ENCODE assay signal across 8 cellular contexts in genomic region chr10:62805139-62806092, GRCh38. TPM values are rescaled to one million over a fixed set of nuclear protein-coding genes. Genes with fewer than 3 reads are reported as not detected.
DNase-seq lines count a peak whose midpoint lies in the region; ATAC-seq and TF ChIP-seq lines count a peak whose summit lies in the region.

No MANE protein-coding gene starts in this region.

- intact Hi-C loops in Calu3 (cut with micrococcal nuclease; ENCODE audit: unreplicated experiment): loop anchor here (2.0 kb wide), 1 partner anchor 73 kb away; no protein-coding TSS in a partner anchor
- intact Hi-C loops in uterus (cut with DNase I; ENCODE audit: low total_unique reads): no loop called here

- CTCF ChIA-PET in Calu3 (lab: Charles Lee): interaction anchor here (0.8 to 1.9 kb wide), 4 partner anchors 11 to 13 kb away, joined by 6 to 8 read pairs (median 6); partner anchors contain the start of gene EGR2
- CTCF ChIA-PET in activated CD4-positive, alpha-beta memory T cell treated with anti-CD3 and anti-CD28 coated beads, Interleukin-2, amount 10 ng/mL, durations not matched to agents 7 days and 5 days (lab: Charles Lee): interaction anchor here (1.1 to 4.6 kb wide), 5 partner anchors 11 to 195 kb away, joined by 3 to 44 read pairs (median 4); partner anchors contain the start of gene EGR2

- peak; percentile 10 for ATAC-seq in GM21367 (IDR thresholded peaks at IDR 0.05; ENCODE audit: unreplicated experiment)
- ATAC-seq in naive B cell (ENCODE audit: low read depth in 2 of 2): no peak

- H3K27ac Mint-ChIP-seq in Calu3 (ENCODE audit: unreplicated experiment) (peak overlapping the region; percentile 99), naive B cell (peak overlapping the region; percentile 84 to 98 (median 92))
- H3K27ac Mint-ChIP-seq in activated CD4-positive, alpha-beta memory T cell treated with anti-CD3 and anti-CD28 coated beads, Interleukin-2, amount 10 ng/mL, durations not matched to agents 7 days and 5 days: peak overlapping the region; percentile 80

- peak; percentile 51 for DNase-seq in Calu3
- peak; percentile 61 for DNase-seq in activated CD4-positive, alpha-beta memory T cell treated with anti-CD3 and anti-CD28 coated beads, Interleukin-2, amount 10 ng/mL, durations not matched to agents 7 days and 5 days
- DNase-seq in naive B cell: no peak
- peak; percentile 41 to 51 for DNase-seq in uterus
- DNase-seq in NCI-H1694 (lab: John Stamatoyannopoulos, UW): no peak

- H3K4me3 Mint-ChIP-seq in Calu3 (ENCODE audit: low read depth, unreplicated experiment) (peak overlapping the region; percentile 92), naive B cell (peak overlapping the region; percentile 92 to 100 (median 96))
- H3K4me3 Mint-ChIP-seq in activated CD4-positive, alpha-beta memory T cell treated with anti-CD3 and anti-CD28 coated beads, Interleukin-2, amount 10 ng/mL, durations not matched to agents 7 days and 5 days: peak overlapping the region; percentile 88

- no peaks in the 10 kb centered on the region for H3K9me3 ChIP-seq in HUES48 (ENCODE audit: control insufficient read depth, insufficient read depth, low read length)
- no peaks in the 10 kb centered on the region for H3K9me3 ChIP-seq in esophagus (ENCODE audit: control insufficient read depth in 2 of 2, insufficient read depth in 1 of 2, low read depth in 1 of 2, low read length in 1 of 2)
- H3K9me3 ChIP-seq in uterus: no peaks in the 10 kb centered on the region

- no peak for TF ChIP-seq CTCF in Calu3 (IDR thresholded peaks at IDR 0.05; ENCODE audit: unreplicated experiment)
- no peak for TF ChIP-seq CTCF in uterus (IDR thresholded peaks at IDR 0.05)

- no peaks in the 10 kb centered on the region for H3K27me3 ChIP-seq in HUES48 (ENCODE audit: control insufficient read depth, insufficient read depth, low read length)
- H3K27me3 ChIP-seq in esophagus (ENCODE audit: control insufficient read depth in 1 of 2, insufficient read depth in 2 of 2, low read length in 2 of 2): no peaks in the 10 kb centered on the region
- H3K27me3 ChIP-seq in uterus: no peaks in the 10 kb centered on the region

- H3K36me3 ChIP-seq in HUES48 (ENCODE audit: control insufficient read depth, insufficient read depth, low read length) (no peaks in the 10 kb centered on the region; the same call in 1 of the 2 replicates), esophagus (ENCODE audit: control insufficient read depth in 2 of 2, insufficient read depth in 2 of 2, low read length in 1 of 2) (no peaks in the 10 kb centered on the region), uterus (peaks cover 0 to 2% of the 10 kb centered on the region in 2 donors)

- H3K27me3 Mint-ChIP-seq in Calu3 (ENCODE audit: unreplicated experiment) (peaks cover 9% of the 10 kb centered on the region), naive B cell (no peaks in the 10 kb centered on the region)
- H3K27me3 Mint-ChIP-seq in activated CD4-positive, alpha-beta memory T cell treated with anti-CD3 and anti-CD28 coated beads, Interleukin-2, amount 10 ng/mL, durations not matched to agents 7 days and 5 days: peaks cover 8% of the 10 kb centered on the region

- H3K27ac ChIP-seq in HUES48 (ENCODE audit: low read depth, low read length): peak overlapping the region; percentile 85
- peak overlapping the region; percentile 92 to 95 for H3K27ac ChIP-seq in esophagus (ENCODE audit: low read depth in 2 of 2, low read length in 1 of 2)
- H3K27ac ChIP-seq in uterus: peak overlapping the region; percentile 90 to 96

- H3K4me3 ChIP-seq in HUES48 (ENCODE audit: low read depth, low read length) (peak overlapping the region; percentile 87), esophagus (ENCODE audit: low read depth in 1 of 2, low read length in 2 of 2) (peak overlapping the region; percentile 86 to 98), uterus (peak overlapping the region; percentile 65 to 72)

- H3K4me1 Mint-ChIP-seq in Calu3 (ENCODE audit: low read depth, unreplicated experiment) (peaks cover 29% of the 10 kb centered on the region), naive B cell (peaks cover 27 to 39% (median 35%) of the 10 kb centered on the region in 3 donors)
- peaks cover 37% of the 10 kb centered on the region for H3K4me1 Mint-ChIP-seq in activated CD4-positive, alpha-beta memory T cell treated with anti-CD3 and anti-CD28 coated beads, Interleukin-2, amount 10 ng/mL, durations not matched to agents 7 days and 5 days

- 2% methylated on average over 87 to 90 of the region's 90 CpGs for WGBS in esophagus, 2 donors

- no peaks in the 10 kb centered on the region for H3K9me3 Mint-ChIP-seq in Calu3 (ENCODE audit: low read depth, unreplicated experiment)
- no peaks in the 10 kb centered on the region for H3K9me3 Mint-ChIP-seq in activated CD4-positive, alpha-beta memory T cell treated with anti-CD3 and anti-CD28 coated beads, Interleukin-2, amount 10 ng/mL, durations not matched to agents 7 days and 5 days
- H3K9me3 Mint-ChIP-seq in naive B cell: peaks cover 0 to 4% (median 0%) of the 10 kb centered on the region in 7 donors

- BruUV-seq in Calu3 (replicated peaks; lab: Mats Ljungman, UMichigan): TSS peak; percentile 0

- no peak for TF ChIP-seq POLR2A in uterus (IDR thresholded peaks at IDR 0.05)

- H3K36me3 Mint-ChIP-seq in Calu3 (ENCODE audit: insufficient read depth, unreplicated experiment) (peaks cover 31% of the 10 kb centered on the region), naive B cell (no peaks in the 10 kb centered on the region)
- peaks cover 45% of the 10 kb centered on the region for H3K36me3 Mint-ChIP-seq in activated CD4-positive, alpha-beta memory T cell treated with anti-CD3 and anti-CD28 coated beads, Interleukin-2, amount 10 ng/mL, durations not matched to agents 7 days and 5 days (ENCODE audit: low read depth)

- H3K4me1 ChIP-seq in HUES48 (ENCODE audit: control insufficient read depth, insufficient read depth, low read length): peaks cover 30% of the 10 kb centered on the region
- H3K4me1 ChIP-seq in esophagus (ENCODE audit: control insufficient read depth in 2 of 2, insufficient read depth in 2 of 2, low read length in 1 of 2): peaks cover 0 to 4% of the 10 kb centered on the region in 2 donors
- H3K4me1 ChIP-seq in uterus: no peaks in the 10 kb centered on the region

- POLR2A ChIA-PET in activated CD4-positive, alpha-beta memory T cell treated with anti-CD3 and anti-CD28 coated beads, Interleukin-2, amount 10 ng/mL, durations not matched to agents 7 days and 5 days (lab: Charles Lee): interaction anchor here (0.7 to 6.7 kb wide), 13 partner anchors 11 to 906 kb away, joined by 3 to 88 read pairs (median 4); partner anchors contain the start of genes EGR2 and NRBF2

- H3K9ac ChIP-seq in HUES48 (ENCODE audit: low read depth, low read length): peak overlapping the region; percentile 73

RNA-seq across cellular contexts. Expression of gene ADO, which starts 0.9 kb away (rescaled TPM):
- total RNA-seq in Calu3 (2022) (32.3 and 35.0 TPM in 2 replicates), uterus (10 to 100 TPM; 10.8 to 27.0 (median 18.9) TPM)
- 10 to 100 TPM; 21.8 to 22.2 TPM for total RNA-seq in activated CD4-positive, alpha-beta memory T cell treated with anti-CD3 and anti-CD28 coated beads, Interleukin-2, amount 10 ng/mL, durations not matched to agents 7 days and 5 days
- polyA plus RNA-seq in esophagus (1 to 10 TPM; 3.5 to 6.1 TPM), naive B cell (ENCODE audit: low read depth in 6 of 6) (1 to 10 TPM; 1.4 to 4.9 (median 3.8) TPM)

RNA-seq across cellular contexts. Expression of gene EGR2, which starts 10.8 kb away (rescaled TPM):
- total RNA-seq in Calu3 (2022) (0.68 and 1.1 TPM in 2 replicates), uterus (1 to 10 TPM in 2 of 4 donors, under 1 TPM in 1, not detected in 1; 0.26 to 3.4 (median 1.5) TPM)
- total RNA-seq in activated CD4-positive, alpha-beta memory T cell treated with anti-CD3 and anti-CD28 coated beads, Interleukin-2, amount 10 ng/mL, durations not matched to agents 7 days and 5 days: 1 to 10 TPM; 4.8 to 6.4 TPM
- polyA plus RNA-seq in esophagus (under 1 TPM; 0.47 to 0.49 TPM), naive B cell (ENCODE audit: low read depth in 6 of 6) (1 to 10 TPM; 1.7 to 8.6 (median 3.5) TPM)

Comparison
In these comparisons a context has a peak if more than half of its experiments do, and no peak if none do; other contexts are left out.
1. DNase-seq: peak in Calu3 (single experiment), activated CD4-positive, alpha-beta memory T cell treated with anti-CD3 and anti-CD28 coated beads, Interleukin-2, amount 10 ng/mL, durations not matched to agents 7 days and 5 days (single experiment) and uterus (2 of 2); none in naive B cell (single experiment) and NCI-H1694 (single experiment).
2. Peak in every context shown above with its lines, with median percentiles within 50 percentile points of each other: H3K27ac Mint-ChIP-seq, H3K4me3 Mint-ChIP-seq, H3K27ac ChIP-seq and H3K4me3 ChIP-seq.